8 cellular contexts compared by ENCODE assay signal in genomic region chr3:49410102-49410843, GRCh38. TPM values are rescaled to one million over a fixed set of nuclear protein-coding genes. Genes with fewer than 3 reads are reported as not detected.
A peak's percentile ranks its signal among the peaks of the same experiment; 100 is the strongest.
DNase-seq lines count a peak whose midpoint lies in the region; ATAC-seq, FAIRE-seq and TF ChIP-seq lines count a peak whose summit lies in the region.

No MANE protein-coding gene starts in this region.

- POLR2A ChIA-PET in CD4-positive, alpha-beta T cell (lab: Charles Lee) = interaction anchor here (0.9 to 3.1 kb wide), 6 partner anchors 21 to 693 kb away, joined by 3 to 82 read pairs (median 4); partner anchors contain the start of genes IP6K2, QRICH1 and USP4
- POLR2A ChIA-PET in H1 (lab: Charles Lee; ENCODE audit: partially characterized antibody) = interaction anchor here (0.6 to 4.2 kb wide), 12 partner anchors 8 to 139 kb away, joined by 3 to 57 read pairs (median 6); partner anchors contain the start of genes AMT, GPX1 and NICN1

- H2BK15ac ChIP-seq in H1 (ENCODE audit: low read length) = no peak overlapping the region
- no peak overlapping the region for H2BK15ac ChIP-seq in neuronal stem cell (ENCODE audit: low read length)

- no peak for FAIRE-seq in H1 (lab: Jason Lieb, UNC)

- no peak for TF ChIP-seq POLR2A in H1 (IDR thresholded peaks at IDR 0.05; ENCODE audit: control extremely low read depth in 1 of 2, low read depth in 2 of 2, low read length in 2 of 2)

- H4K20me1 ChIP-seq in OCI-LY3 (ENCODE audit: insufficient read depth, low read length) (peaks cover 59% of the 10 kb centered on the region), H1 (replicated peaks in 1 of 2; ENCODE audit: control insufficient read depth in 1 of 2, insufficient read depth in 2 of 2, low read length in 2 of 2) (peaks cover 18 to 21% of the 10 kb centered on the region in 2 experiments)

- H3K18ac ChIP-seq in H1 (ENCODE audit: extremely low read depth, low read length) (no peak overlapping the region), neuronal stem cell (ENCODE audit: low read length) (no peak overlapping the region)

- H3K9ac ChIP-seq in OCI-LY3 (ENCODE audit: low read length) (peak overlapping the region; percentile 87), H1 (replicated peaks in 1 of 4; ENCODE audit: extremely low read depth in 1 of 4, low read depth in 3 of 4, low read length in 3 of 4) (peak overlapping the region in 2 of 4 experiments; percentile 54 to 81; a peak in 5 of 7 replicates), neuronal stem cell (ENCODE audit: low read depth, low read length, poor library complexity) (no peak overlapping the region)

- CTCF ChIA-PET in CD4-positive, alpha-beta T cell (lab: Charles Lee) = interaction anchor here (0.7 to 2.7 kb wide), 2 partner anchors 70 to 477 kb away, joined by 3 to 12 read pairs; partner anchors contain the start of gene USP4
- CTCF ChIA-PET in H1 (lab: Charles Lee; ENCODE audit: partially characterized antibody) = no interaction called here

- H3K4me3 ChIP-seq in OCI-LY3 (ENCODE audit: low read length) (peak overlapping the region; percentile 87), H1 (ENCODE audit: extremely low read depth in 1 of 4, insufficient read depth in 2 of 4, low read depth in 3 of 4, low read length in 4 of 4) (peak overlapping the region; percentile 76 to 99 (median 90); a peak in 7 of 8 replicates), neuronal stem cell (ENCODE audit: low read length in 2 of 2) (peak overlapping the region in 1 of 2 donors; percentile 58)

- H2AK5ac ChIP-seq in H1 (ENCODE audit: low read depth, low read length) (no peak overlapping the region), neuronal stem cell (ENCODE audit: low read depth, low read length) (no peak overlapping the region)

- H3K4me1 ChIP-seq in OCI-LY3 (ENCODE audit: low read length) (peaks cover 22% of the 10 kb centered on the region), H1 (replicated peaks in 1 of 4; ENCODE audit: control insufficient read depth in 3 of 4, insufficient read depth in 4 of 4, low read length in 3 of 4) (peaks cover 0 to 11% (median 8%) of the 10 kb centered on the region in 4 experiments; a peak in 5 of 7 replicates), neuronal stem cell (ENCODE audit: control insufficient read depth in 2 of 2, insufficient read depth in 1 of 2, low read depth in 1 of 2, low read length in 2 of 2) (peaks cover 10 to 11% of the 10 kb centered on the region in 2 donors)

- WGBS in H1 (ENCODE audit: extremely low coverage in 1 of 2, insufficient coverage in 1 of 2, insufficient read length in 1 of 2, insufficient replicate concordance in 2 of 2, low coverage in 1 of 2, low lambda C conversion rate in 2 of 2, missing lambda C conversion rate in 1 of 2), 2 experiments = 66% methylated on average over 3 of the region's 3 CpGs; no CpG with 5 or more reads in 1 of the 2 experiments
- WGBS in neuronal stem cell (ENCODE audit: extremely low coverage in 2 of 2, insufficient read length in 2 of 2, insufficient replicate concordance in 1 of 2), 2 donors = no CpG with 5 or more reads among the region's 3 CpGs

- H3K9me3 Mint-ChIP-seq in CD4-positive, alpha-beta T cell = no peaks in the 10 kb centered on the region

- H3K9me3 ChIP-seq in CD4-positive, alpha-beta T cell (ENCODE audit: control insufficient read depth, low read length) = no peaks in the 10 kb centered on the region
- H3K9me3 ChIP-seq in OCI-LY3 (ENCODE audit: insufficient read depth, low read length) (no peaks in the 10 kb centered on the region), H1 (ENCODE audit: insufficient read depth in 2 of 2, low read depth in 1 of 2, low read length in 1 of 2) (no peaks in the 10 kb centered on the region), neuronal stem cell (replicated peaks in 1 of 2; ENCODE audit: control insufficient read depth in 2 of 2, insufficient read depth in 1 of 2, low read depth in 1 of 2, low read length in 2 of 2) (no peaks in the 10 kb centered on the region)

- H3K4me1 Mint-ChIP-seq in CD4-positive, alpha-beta T cell (ENCODE audit: low read depth) = peaks cover 70% of the 10 kb centered on the region

- H3K27ac ChIP-seq in CD4-positive, alpha-beta T cell (ENCODE audit: low read depth, low read length) = peak overlapping the region; percentile 86
- H3K27ac ChIP-seq in OCI-LY3 (ENCODE audit: low read length) = no peak overlapping the region
- H3K27ac ChIP-seq in H1 (ENCODE audit: low read depth, low read length) = no peak overlapping the region
- no peak overlapping the region for H3K27ac ChIP-seq in neuronal stem cell (replicated peaks; ENCODE audit: low read length)

- H2AFZ ChIP-seq in OCI-LY3 (ENCODE audit: low read depth, low read length) (no peak overlapping the region), H1 (ENCODE audit: low read length) (no peak overlapping the region), neuronal stem cell (ENCODE audit: low read length) (no peak overlapping the region)

- H2BK120ac ChIP-seq in H1 (replicated peaks; ENCODE audit: low read depth, low read length) = no peak overlapping the region
- H2BK120ac ChIP-seq in neuronal stem cell (ENCODE audit: low read depth, low read length) = no peak overlapping the region

- no peak for ATAC-seq in CD4-positive, alpha-beta T cell (ENCODE audit: poor library complexity)

- H3K56ac ChIP-seq in H1 (replicated peaks; ENCODE audit: insufficient read length, low read depth, low read length) = no peak overlapping the region

- no peaks in the 10 kb centered on the region for H3K27me3 Mint-ChIP-seq in CD4-positive, alpha-beta T cell

- H2BK12ac ChIP-seq in H1 (ENCODE audit: low read depth, low read length) (no peak overlapping the region), neuronal stem cell (ENCODE audit: low read length) (no peak overlapping the region)

- peaks cover 36% of the 10 kb centered on the region for H3K36me3 Mint-ChIP-seq in CD4-positive, alpha-beta T cell (ENCODE audit: low read depth)

- peak overlapping the region; percentile 97 for H3K27ac Mint-ChIP-seq in CD4-positive, alpha-beta T cell

- H3K79me2 ChIP-seq in OCI-LY3 (ENCODE audit: low read length) (peaks cover 80% of the 10 kb centered on the region), H1 (ENCODE audit: control insufficient read depth in 1 of 2, insufficient read depth in 2 of 2, low read length in 2 of 2) (peaks cover 36 to 61% of the 10 kb centered on the region in 2 experiments)

- peaks cover 19% of the 10 kb centered on the region for H3K36me3 ChIP-seq in OCI-LY3 (replicated peaks; ENCODE audit: low read depth, low read length)
- no peaks in the 10 kb centered on the region; a peak in 1 of 8 replicates for H3K36me3 ChIP-seq in H1 (ENCODE audit: control insufficient read depth in 2 of 4, insufficient read depth in 4 of 4, low read length in 3 of 4)
- H3K36me3 ChIP-seq in neuronal stem cell (replicated peaks in 1 of 2; ENCODE audit: control insufficient read depth in 2 of 2, insufficient read depth in 2 of 2, low read length in 2 of 2) = peaks cover 0 to 13% of the 10 kb centered on the region in 2 donors

- H3K4ac ChIP-seq in H1 (replicated peaks; ENCODE audit: insufficient read length, low read depth, low read length) (no peak overlapping the region), neuronal stem cell (ENCODE audit: low read length) (no peak overlapping the region)

- H2BK5ac ChIP-seq in H1 (ENCODE audit: low read depth, low read length) (no peak overlapping the region), neuronal stem cell (ENCODE audit: low read length) (no peak overlapping the region)

- H4K91ac ChIP-seq in H1 (replicated peaks; ENCODE audit: insufficient read length, low read length) = no peak overlapping the region
- H4K91ac ChIP-seq in neuronal stem cell (ENCODE audit: low read depth, low read length, poor library complexity) = no peak overlapping the region

- H3K4me2 ChIP-seq in OCI-LY3 (ENCODE audit: low read length) (peak overlapping the region; percentile 88), H1 (ENCODE audit: insufficient read depth in 1 of 2, low read depth in 2 of 2, low read length in 2 of 2) (peak overlapping the region; percentile 80 to 93), neuronal stem cell (ENCODE audit: insufficient read depth, low read length, poor library complexity, severe bottlenecking) (peak overlapping the region; percentile 28)

- intact Hi-C loops in CD4-positive, alpha-beta T cell (cut with DNase I, micrococcal nuclease) = loop anchor here (2.0 to 5.0 kb wide), 5 partner anchors 33 to 887 kb away; partner anchors contain the start of genes GPX1 (in 2 of the 2), HYAL3 (in 1 of the 2), NAA80 (in 1 of the 2) and NDUFAF3 (in 1 of the 2)

- no peaks in the 10 kb centered on the region for H3K27me3 ChIP-seq in CD4-positive, alpha-beta T cell (ENCODE audit: control insufficient read depth, insufficient read depth, low read length)
- H3K27me3 ChIP-seq in OCI-LY3 (ENCODE audit: low read depth, low read length) (no peaks in the 10 kb centered on the region), H1 (replicated peaks in 1 of 4; ENCODE audit: control insufficient read depth in 3 of 4, extremely low read depth in 1 of 4, insufficient read depth in 3 of 4, low read length in 3 of 4) (no peaks in the 10 kb centered on the region), neuronal stem cell (ENCODE audit: control insufficient read depth in 3 of 3, insufficient read depth in 3 of 3, low read depth in 1 of 3, low read length in 3 of 3) (no peaks in the 10 kb centered on the region)

- no peak overlapping the region for H4K8ac ChIP-seq in H1 (ENCODE audit: extremely low read depth, insufficient read depth, low read length)
- H4K8ac ChIP-seq in neuronal stem cell (ENCODE audit: low read depth, low read length) = no peak overlapping the region

- TF ChIP-seq RAD21 in H1 (IDR thresholded peaks at IDR 0.05 in 1 of 2, conservative IDR thresholded peaks at IDR 0.05 in 1 of 2; ENCODE audit: low read depth in 2 of 2, low read length in 2 of 2) = no peak

- H3K14ac ChIP-seq in H1 (ENCODE audit: insufficient read length) (no peak overlapping the region), neuronal stem cell (ENCODE audit: low read length) (no peak overlapping the region)

- H3K23me2 ChIP-seq in H1 (ENCODE audit: low read depth, low read length) = peaks cover 16% of the 10 kb centered on the region

- no peak overlapping the region for H3K23ac ChIP-seq in H1 (ENCODE audit: insufficient read length)
- no peak overlapping the region for H3K23ac ChIP-seq in neuronal stem cell (ENCODE audit: low read depth, low read length, poor library complexity)

- H3K79me1 ChIP-seq in H1 (ENCODE audit: low read depth, low read length) (peaks cover 15% of the 10 kb centered on the region), neuronal stem cell (ENCODE audit: low read depth, low read length) (peaks cover 5% of the 10 kb centered on the region)

- TF ChIP-seq EP300 in H1 (IDR thresholded peaks at IDR 0.05; ENCODE audit: borderline replicate concordance in 1 of 2, low read depth in 2 of 2, low read length in 2 of 2) = no peak

- no peak overlapping the region for H4K5ac ChIP-seq in H1 (ENCODE audit: insufficient read length, low read depth, low read length)

- H2BK20ac ChIP-seq in H1 (ENCODE audit: low read length) = no peak overlapping the region

- peak overlapping the region; percentile 96 for H3K4me3 Mint-ChIP-seq in CD4-positive, alpha-beta T cell

- no peak for TF ChIP-seq CTCF in CD4-positive, alpha-beta T cell (IDR thresholded peaks at IDR 0.05)
- TF ChIP-seq CTCF in OCI-LY3 (IDR thresholded peaks at IDR 0.05; ENCODE audit: low read depth, low read length) (no peak), H1 (IDR thresholded peaks at IDR 0.05; ENCODE audit: control extremely low read depth in 1 of 3, insufficient read depth in 1 of 3, low read depth in 1 of 3, low read length in 3 of 3) (no peak)

- no peak for DNase-seq in CD4-positive, alpha-beta T cell
- DNase-seq in H1 (ENCODE audit: low read depth in 1 of 2, low spot score in 2 of 2) = no peak
- no peak for DNase-seq in neuronal stem cell (ENCODE audit: low spot score)
- DNase-seq in NCI-H2029 (lab: John Stamatoyannopoulos, UW) = no peak
- DNase-seq in Ammon's horn (ENCODE audit: low spot score) = no peak
- no peak for DNase-seq in NCI-H1694 (lab: John Stamatoyannopoulos, UW)
- DNase-seq in SHP77 (lab: John Stamatoyannopoulos, UW) = no peak

RNA-seq across cellular contexts. Expression of gene RHOA, which starts 1.5 kb away (rescaled TPM):
- total RNA-seq in CD4-positive, alpha-beta T cell = 100 to 1,000 TPM; 256 to 271 TPM
- total RNA-seq in H1 (2021; fragmentation: NEBNext Ultra II Directional; extraction: Animal tissue kit (Norgen Biotek cat#: 25700)) = 386 and 397 TPM in 2 replicates
- polyA plus RNA-seq in H1 (2011; rRNA removed) = 176 and 225 TPM in 2 replicates
- polyA plus RNA-seq in H1 (2011; cell fraction: cytosol; rRNA removed) = 237 TPM
- 230 TPM for polyA plus RNA-seq in H1 (2011; cell fraction: nucleus; rRNA removed)
- polyA plus RNA-seq in H1 (2012, experiment 1 of 2) = 329 to 425 TPM (median 343 TPM) in 4 replicates
- 382 TPM for polyA plus RNA-seq in H1 (2012, experiment 2 of 2)
- polyA plus RNA-seq in H1 (2013, experiment 1 of 2) = 313 TPM
- polyA plus RNA-seq in H1 (2013, experiment 2 of 2) = 317 TPM
- polyA minus RNA-seq in H1 (2011; rRNA and poly(A)+ RNA removed) = 293 and 303 TPM in 2 replicates
- polyA minus RNA-seq in H1 (2011; cell fraction: cytosol; rRNA and poly(A)+ RNA removed) = 236 TPM
- 122 TPM for polyA minus RNA-seq in H1 (2011; cell fraction: nucleus; rRNA and poly(A)+ RNA removed)
- 432 TPM for polyA plus RNA-seq in neuronal stem cell (2013, experiment 1 of 2)
- polyA plus RNA-seq in neuronal stem cell (2013, experiment 2 of 2) = 436 TPM

RNA-seq across cellular contexts. Expression of gene TCTA, which starts 1.9 kb away (rescaled TPM):
- total RNA-seq in CD4-positive, alpha-beta T cell = 10 to 100 TPM; 21.4 to 22.0 TPM
- 6.2 and 7.4 TPM in 2 replicates for total RNA-seq in H1 (2021; fragmentation: NEBNext Ultra II Directional; extraction: Animal tissue kit (Norgen Biotek cat#: 25700))
- polyA plus RNA-seq in H1 (2011; rRNA removed) = 11.0 and 13.2 TPM in 2 replicates
- 14.1 TPM for polyA plus RNA-seq in H1 (2011; cell fraction: cytosol; rRNA removed)
- polyA plus RNA-seq in H1 (2011; cell fraction: nucleus; rRNA removed) = 7.9 TPM
- polyA plus RNA-seq in H1 (2012, experiment 1 of 2) = 8.6 to 10.2 TPM (median 9.5 TPM) in 4 replicates
- 9.0 TPM for polyA plus RNA-seq in H1 (2012, experiment 2 of 2)
- polyA plus RNA-seq in H1 (2013, experiment 1 of 2) = 3.9 TPM
- polyA plus RNA-seq in H1 (2013, experiment 2 of 2) = 4.5 TPM
- polyA minus RNA-seq in H1 (2011; rRNA and poly(A)+ RNA removed) = 11.6 and 12.0 TPM in 2 replicates
- 5.1 TPM for polyA minus RNA-seq in H1 (2011; cell fraction: cytosol; rRNA and poly(A)+ RNA removed)
- 17.3 TPM for polyA minus RNA-seq in H1 (2011; cell fraction: nucleus; rRNA and poly(A)+ RNA removed)
- polyA plus RNA-seq in neuronal stem cell (2013, experiment 1 of 2) = 2.6 TPM
- 2.8 TPM for polyA plus RNA-seq in neuronal stem cell (2013, experiment 2 of 2)

RNA-seq across cellular contexts. Expression of gene AMT, which starts 12.0 kb away (rescaled TPM):
- total RNA-seq in CD4-positive, alpha-beta T cell = 10 to 100 TPM; 10.5 to 12.7 TPM
- total RNA-seq in H1 (2021; fragmentation: NEBNext Ultra II Directional; extraction: Animal tissue kit (Norgen Biotek cat#: 25700)) = 44.3 and 46.5 TPM in 2 replicates
- 90.1 and 92.4 TPM in 2 replicates for polyA plus RNA-seq in H1 (2011; rRNA removed)
- 97.0 TPM for polyA plus RNA-seq in H1 (2011; cell fraction: cytosol; rRNA removed)
- 227 TPM for polyA plus RNA-seq in H1 (2011; cell fraction: nucleus; rRNA removed)
- polyA plus RNA-seq in H1 (2012, experiment 1 of 2) = 56.6 to 72.5 TPM (median 63.8 TPM) in 4 replicates
- polyA plus RNA-seq in H1 (2012, experiment 2 of 2) = 42.5 TPM
- 35.4 TPM for polyA plus RNA-seq in H1 (2013, experiment 1 of 2)
- 32.2 TPM for polyA plus RNA-seq in H1 (2013, experiment 2 of 2)
- 93.0 and 99.7 TPM in 2 replicates for polyA minus RNA-seq in H1 (2011; rRNA and poly(A)+ RNA removed)
- polyA minus RNA-seq in H1 (2011; cell fraction: cytosol; rRNA and poly(A)+ RNA removed) = 21.9 TPM
- 33.6 TPM for polyA minus RNA-seq in H1 (2011; cell fraction: nucleus; rRNA and poly(A)+ RNA removed)
- 21.6 TPM for polyA plus RNA-seq in neuronal stem cell (2013, experiment 1 of 2)
- 22.1 TPM for polyA plus RNA-seq in neuronal stem cell (2013, experiment 2 of 2)

RNA-seq across cellular contexts. Expression of gene NICN1, which starts 18.9 kb away (rescaled TPM):
- 10 to 100 TPM; 25.0 to 25.1 TPM for total RNA-seq in CD4-positive, alpha-beta T cell
- 8.2 and 9.0 TPM in 2 replicates for total RNA-seq in H1 (2021; fragmentation: NEBNext Ultra II Directional; extraction: Animal tissue kit (Norgen Biotek cat#: 25700))
- 15.3 and 20.9 TPM in 2 replicates for polyA plus RNA-seq in H1 (2011; rRNA removed)
- polyA plus RNA-seq in H1 (2011; cell fraction: cytosol; rRNA removed) = 15.3 TPM
- 70.7 TPM for polyA plus RNA-seq in H1 (2011; cell fraction: nucleus; rRNA removed)
- 11.5 to 14.2 TPM (median 14.0 TPM) in 4 replicates for polyA plus RNA-seq in H1 (2012, experiment 1 of 2)
- 12.2 TPM for polyA plus RNA-seq in H1 (2012, experiment 2 of 2)
- 5.9 TPM for polyA plus RNA-seq in H1 (2013, experiment 1 of 2)
- 6.4 TPM for polyA plus RNA-seq in H1 (2013, experiment 2 of 2)
- 21.2 and 25.6 TPM in 2 replicates for polyA minus RNA-seq in H1 (2011; rRNA and poly(A)+ RNA removed)
- 6.3 TPM for polyA minus RNA-seq in H1 (2011; cell fraction: cytosol; rRNA and poly(A)+ RNA removed)
- 4.9 TPM for polyA minus RNA-seq in H1 (2011; cell fraction: nucleus; rRNA and poly(A)+ RNA removed)
- polyA plus RNA-seq in neuronal stem cell (2013, experiment 1 of 2) = 14.9 TPM
- 12.4 TPM for polyA plus RNA-seq in neuronal stem cell (2013, experiment 2 of 2)

RNA-seq across cellular contexts. Expression of gene GPX1, which starts 52.1 kb away (rescaled TPM):
- total RNA-seq in CD4-positive, alpha-beta T cell = 10 to 100 TPM; 20.8 to 22.9 TPM
- 250 and 252 TPM in 2 replicates for total RNA-seq in H1 (2021; fragmentation: NEBNext Ultra II Directional; extraction: Animal tissue kit (Norgen Biotek cat#: 25700))
- 757 and 854 TPM in 2 replicates for polyA plus RNA-seq in H1 (2011; rRNA removed)
- 454 TPM for polyA plus RNA-seq in H1 (2011; cell fraction: cytosol; rRNA removed)
- 458 TPM for polyA plus RNA-seq in H1 (2011; cell fraction: nucleus; rRNA removed)
- 212 to 300 TPM (median 285 TPM) in 4 replicates for polyA plus RNA-seq in H1 (2012, experiment 1 of 2)
- 471 TPM for polyA plus RNA-seq in H1 (2012, experiment 2 of 2)
- polyA plus RNA-seq in H1 (2013, experiment 1 of 2) = 203 TPM
- polyA plus RNA-seq in H1 (2013, experiment 2 of 2) = 201 TPM
- 61.1 and 103 TPM in 2 replicates for polyA minus RNA-seq in H1 (2011; rRNA and poly(A)+ RNA removed)
- 138 TPM for polyA minus RNA-seq in H1 (2011; cell fraction: cytosol; rRNA and poly(A)+ RNA removed)
- 96.8 TPM for polyA minus RNA-seq in H1 (2011; cell fraction: nucleus; rRNA and poly(A)+ RNA removed)
- 175 TPM for polyA plus RNA-seq in neuronal stem cell (2013, experiment 1 of 2)
- 169 TPM for polyA plus RNA-seq in neuronal stem cell (2013, experiment 2 of 2)

Comparison
In these comparisons a context has a peak if more than half of its experiments do, and no peak if none do; other contexts are left out.
1. H3K4me2 ChIP-seq: peak in every context shown above with its lines; median percentile 88 in OCI-LY3; 86 in H1; 28 in neuronal stem cell.